Comparison of ENCODE assay signal across 21 cellular contexts in genomic region chr11:86865436-86865835, GRCh38.
"Had no signal": no experiment of that assay in that cellular context is flagged by ENCODE, and none has a peak within 500 bp of the region (broad histone marks: within the 10 kb centered on the region; RNA-seq: fewer than 3 reads in every experiment).

No MANE protein-coding gene starts in this region.

- DNase-seq: colonic mucosa; cortex of kidney; effector CD8-positive, alpha-beta T cell; effector memory CD8-positive, alpha-beta T cell; endodermal cell; erythroblast; esophagus squamous epithelium; foreskin fibroblast; foreskin melanocyte; gastrocnemius medialis; glutamatergic neuron; head of caudate nucleus; heart right ventricle; hippocampal formation; left cardiac atrium; left lung; left ventricle myocardium superior; lower lobe of right lung; mesenchymal stem cell; mucosa of descending colon; naive B cell had no signal
